1 cellular context compared by ENCODE assay signal in genomic region chr7:28984219-28984618, GRCh38.
TF ChIP-seq lines count a peak whose summit lies in the region.

No MANE protein-coding gene starts in this region.

TF ChIP-seq in H1, 55 proteins besides CTCF, POLR2A, EP300 and RAD21:
- TF ChIP-seq SUZ12 (IDR thresholded peaks at IDR 0.05; ENCODE audit: low read length) (no peak), RNF2 (IDR thresholded peaks at IDR 0.05; ENCODE audit: borderline replicate concordance, low read depth, low read length, missing control alignments, poor library complexity, severe bottlenecking) (no peak), CREB1 (IDR thresholded peaks at IDR 0.05) (no peak), CBX8 (IDR thresholded peaks at IDR 0.05; ENCODE audit: borderline replicate concordance, low read depth, low read length) (no peak), PHF8 (conservative IDR thresholded peaks at IDR 0.05; ENCODE audit: low read depth, low read length) (no peak), NANOG (IDR thresholded peaks at IDR 0.05; ENCODE audit: insufficient read depth, low read depth, low read length, poor library complexity, severe bottlenecking) (no peak), TBP (IDR thresholded peaks at IDR 0.05; ENCODE audit: low read depth, low read length) (no peak)
TF ChIP-seq in H1: peak in this region for 0.
